In genomic region chr9:136564379-136564988, GRCh38 we compare ENCODE assay signal across 1 cellular context.
TF ChIP-seq lines count a peak whose summit lies in the region.

No MANE protein-coding gene starts in this region.

TF ChIP-seq in GM12878, 131 proteins besides CTCF, POLR2A, EP300 and RAD21 (continued from another document and continues in another):
- no peak for TF ChIP-seq ZZZ3 (IDR thresholded peaks at IDR 0.05; ENCODE audit: control insufficient read depth, insufficient read length, low read depth)
- TF ChIP-seq ZNF207 (IDR thresholded peaks at IDR 0.05; ENCODE audit: borderline replicate concordance): no peak
- no peak for TF ChIP-seq USF2 (IDR thresholded peaks at IDR 0.05; ENCODE audit: borderline replicate concordance, low read depth, low read length)
- TF ChIP-seq NR2C2 (IDR thresholded peaks at IDR 0.05; ENCODE audit: borderline replicate concordance, control insufficient read depth, insufficient read length, low read depth): no peak
- no peak for TF ChIP-seq CREB1 (IDR thresholded peaks at IDR 0.05; ENCODE audit: low read depth)
- TF ChIP-seq SRF (IDR thresholded peaks at IDR 0.05; ENCODE audit: low read depth in 2 of 2, low read length in 2 of 2): no peak
- no peak for TF ChIP-seq MEF2A (IDR thresholded peaks at IDR 0.05; ENCODE audit: insufficient read depth, low read depth, low read length)
- TF ChIP-seq ZNF274 (IDR thresholded peaks at IDR 0.05; ENCODE audit: insufficient read depth, insufficient read length): no peak
- TF ChIP-seq SMAD5 (IDR thresholded peaks at IDR 0.05; ENCODE audit: low read depth): no peak
- TF ChIP-seq NFYA (IDR thresholded peaks at IDR 0.05; ENCODE audit: borderline replicate concordance, low read depth, low read length): no peak
- TF ChIP-seq ZNF592 (IDR thresholded peaks at IDR 0.05): no peak
- no peak for TF ChIP-seq HDAC2 (IDR thresholded peaks at IDR 0.05)
- TF ChIP-seq SMAD1 (IDR thresholded peaks at IDR 0.05; ENCODE audit: low read depth, partially characterized antibody): no peak
- no peak for TF ChIP-seq BACH1 (IDR thresholded peaks at IDR 0.05; ENCODE audit: borderline replicate concordance)
- no peak for TF ChIP-seq HDAC6 (IDR thresholded peaks at IDR 0.05; ENCODE audit: unreplicated experiment)
- TF ChIP-seq IKZF1 (conservative IDR thresholded peaks at IDR 0.05): peak; percentile 86
- TF ChIP-seq YY1 (IDR thresholded peaks at IDR 0.05; ENCODE audit: low read depth, low read length): 0 out of 2 replicates have a peak, but pooled peaks have one; percentile 20
- no peak for TF ChIP-seq NR2C1 (IDR thresholded peaks at IDR 0.05)
- TF ChIP-seq TARDBP (IDR thresholded peaks at IDR 0.05; ENCODE audit: borderline replicate concordance): no peak
- no peak for TF ChIP-seq PKNOX1 (IDR thresholded peaks at IDR 0.05)
- TF ChIP-seq ZBTB4 (CRISPR knock-in tag; IDR thresholded peaks at IDR 0.05): no peak
- no peak for TF ChIP-seq E2F4 (IDR thresholded peaks at IDR 0.05; ENCODE audit: low read depth, low read length)
- TF ChIP-seq CREM (IDR thresholded peaks at IDR 0.05; ENCODE audit: low read depth): no peak; the same call in 1 of the 2 replicates
- TF ChIP-seq MEF2B (IDR thresholded peaks at IDR 0.05; ENCODE audit: partially characterized antibody, poor library complexity, severe bottlenecking): peak; percentile 94
- TF ChIP-seq ZNF217 (IDR thresholded peaks at IDR 0.05): no peak
- TF ChIP-seq NBN (IDR thresholded peaks at IDR 0.05): no peak; the same call in 1 of the 2 replicates
- no peak for TF ChIP-seq SUZ12 (IDR thresholded peaks at IDR 0.05; ENCODE audit: unreplicated experiment)
- TF ChIP-seq NR2F1 (conservative IDR thresholded peaks at IDR 0.05): peak; percentile 71
- no peak for TF ChIP-seq SREBF2 (IDR thresholded peaks at IDR 0.05; ENCODE audit: low read length)
- no peak; the same call in 1 of the 2 replicates for TF ChIP-seq NKRF (conservative IDR thresholded peaks at IDR 0.05)
- no peak; the same call in 1 of the 2 replicates for TF ChIP-seq RB1 (IDR thresholded peaks at IDR 0.05; ENCODE audit: borderline replicate concordance)
- TF ChIP-seq POU2F2 (IDR thresholded peaks at IDR 0.05; ENCODE audit: borderline replicate concordance, low read depth, low read length): no peak
- TF ChIP-seq BCL11A (IDR thresholded peaks at IDR 0.05; ENCODE audit: low read depth, low read length): 0 out of 2 replicates have a peak, but pooled peaks have one; percentile 25
- TF ChIP-seq TBL1XR1 (IDR thresholded peaks at IDR 0.05; ENCODE audit: low read depth, low read length): no peak
- TF ChIP-seq ZBTB11 (CRISPR knock-in tag; IDR thresholded peaks at IDR 0.05): no peak
- no peak for TF ChIP-seq SMC3 (IDR thresholded peaks at IDR 0.05; ENCODE audit: borderline replicate concordance, low read length)
- peak; percentile 58 for TF ChIP-seq RELB (IDR thresholded peaks at IDR 0.05; ENCODE audit: low read depth)
- no peak for TF ChIP-seq RBBP5 (conservative IDR thresholded peaks at IDR 0.05)
- TF ChIP-seq SMARCA5 (IDR thresholded peaks at IDR 0.05): 0 out of 2 replicates have a peak, but pooled peaks have one; percentile 15
- no peak for TF ChIP-seq ELK1 (IDR thresholded peaks at IDR 0.05; ENCODE audit: low read depth, low read length)
- no peak for TF ChIP-seq SP1 (IDR thresholded peaks at IDR 0.05; ENCODE audit: low read depth, low read length)
- no peak for TF ChIP-seq ZNF24 (IDR thresholded peaks at IDR 0.05)
- no peak for TF ChIP-seq POLR2AphosphoS2 (IDR thresholded peaks at IDR 0.05; ENCODE audit: low read depth, low read length)
- no peak for TF ChIP-seq USF1 (IDR thresholded peaks at IDR 0.05; ENCODE audit: borderline replicate concordance, extremely low read length, insufficient read depth, low read depth, low read length)
- TF ChIP-seq JUNB (IDR thresholded peaks at IDR 0.05): no peak
